ENCODE assay signal across 14 cellular contexts in the genomic region with DNA sequence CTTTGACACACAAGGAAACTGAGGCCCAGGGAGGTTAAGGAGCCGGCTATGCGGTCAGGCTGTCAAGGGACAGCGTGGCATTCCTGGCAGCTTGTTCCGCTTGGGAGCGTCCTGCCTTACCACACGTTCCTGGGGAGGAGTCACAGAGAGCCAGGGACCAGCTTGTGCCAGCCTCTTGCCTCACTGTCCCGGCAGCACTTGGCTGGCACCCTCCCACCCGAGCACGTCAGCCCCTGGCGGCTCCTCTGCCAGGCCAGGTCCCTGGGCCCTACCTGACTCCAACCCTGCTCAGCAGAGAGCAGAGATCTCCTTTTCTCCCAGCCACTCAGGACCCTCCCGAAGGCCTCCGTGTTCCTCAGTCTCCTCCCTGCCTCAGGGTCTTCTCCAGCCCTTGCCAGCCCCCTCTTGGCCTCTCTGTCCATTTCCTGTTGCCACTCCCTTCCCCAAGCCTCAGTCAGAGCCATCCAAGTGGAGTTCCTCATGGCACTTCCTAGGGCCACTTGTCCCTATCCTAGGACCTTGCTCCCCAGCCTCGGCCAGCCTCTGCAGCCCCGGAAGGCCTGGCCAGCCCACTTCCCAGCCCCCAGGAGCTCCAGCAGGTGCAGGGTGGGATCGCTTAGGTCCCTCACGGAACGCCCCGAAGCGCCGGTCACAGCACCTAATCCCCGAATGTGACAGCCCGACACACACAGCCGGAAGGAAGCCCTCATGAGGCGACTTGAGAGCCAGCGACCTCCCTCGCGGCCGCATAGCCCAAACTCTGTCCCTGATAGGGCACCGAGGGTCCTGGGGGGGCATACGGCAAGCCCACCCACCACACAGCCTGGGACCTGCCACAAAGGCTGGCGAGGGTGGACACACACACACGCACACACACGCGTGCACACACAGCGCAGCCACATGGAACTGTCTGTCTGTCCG.
DNase-seq lines count a peak whose midpoint lies in the region; ATAC-seq and TF ChIP-seq lines count a peak whose summit lies in the region.
"Had no signal": no experiment of that assay in that cellular context is flagged by ENCODE, and none has a peak within 500 bp of the region (broad histone marks: within the 10 kb centered on the region; RNA-seq: fewer than 3 reads in every experiment).

No MANE protein-coding gene starts in this region.

- TF ChIP-seq POLR2A in esophagus muscularis mucosa (IDR thresholded peaks at IDR 0.05; ENCODE audit: low read depth), result no peak
- peak in 1 of 2 donors; percentile 60 for TF ChIP-seq POLR2A in gastrocnemius medialis (IDR thresholded peaks at IDR 0.05)

- H3K4me3 ChIP-seq in esophagus muscularis mucosa (no peak overlapping the region), gastrocnemius medialis (no peak overlapping the region)
- no peak overlapping the region for H3K4me3 ChIP-seq in CD8-positive, alpha-beta T cell (ENCODE audit: low read depth, low read length)
- H3K4me3 ChIP-seq: MG63, smooth muscle cell had no signal

- H3K36me3 ChIP-seq in esophagus muscularis mucosa, result peaks cover 0 to 21% (median 11%) of the 10 kb centered on the region in 4 donors
- H3K36me3 ChIP-seq in gastrocnemius medialis, result no peaks in the 10 kb centered on the region
- no peaks in the 10 kb centered on the region for H3K36me3 ChIP-seq in CD8-positive, alpha-beta T cell (ENCODE audit: insufficient read depth, low read length)
- H3K36me3 ChIP-seq: MG63 had no signal

- H3K27me3 ChIP-seq in esophagus muscularis mucosa, result no peaks in the 10 kb centered on the region
- no peaks in the 10 kb centered on the region for H3K27me3 ChIP-seq in gastrocnemius medialis
- H3K27me3 ChIP-seq in CD8-positive, alpha-beta T cell (ENCODE audit: insufficient read depth, low read length), result no peaks in the 10 kb centered on the region
- H3K27me3 ChIP-seq: MG63 had no signal

- CTCF ChIA-PET in CD8-positive, alpha-beta T cell (lab: Charles Lee), result no interaction called here

- H3K4me1 Mint-ChIP-seq in CD8-positive, alpha-beta T cell (ENCODE audit: low read depth), result no peaks in the 10 kb centered on the region

- no peaks in the 10 kb centered on the region for H3K9me3 Mint-ChIP-seq in CD8-positive, alpha-beta T cell

- intact Hi-C loops in esophagus muscularis mucosa (cut with DNase I), result no loop called here
- intact Hi-C loops in left colon (cut with DNase I, micrococcal nuclease), result no loop called here
- intact Hi-C loops in gastrocnemius medialis (cut with DNase I; ENCODE audit: low total_unique reads), result loop anchor here (2.0 to 10.0 kb wide), 5 partner anchors 59 to 289 kb away; no protein-coding TSS in a partner anchor
- intact Hi-C loops in CD8-positive, alpha-beta T cell (cut with DNase I, micrococcal nuclease), result no loop called here

- no peak for TF ChIP-seq EP300 in esophagus muscularis mucosa (IDR thresholded peaks at IDR 0.05)

- ATAC-seq in left colon (peak; percentile 8), gastrocnemius medialis (peak; percentile 64 to 74), GM21423 (IDR thresholded peaks at IDR 0.05; ENCODE audit: unreplicated experiment) (no peak)
- no peak for ATAC-seq in CD8-positive, alpha-beta T cell

- H3K4me1 ChIP-seq in esophagus muscularis mucosa (peaks cover 72 to 95% (median 90%) of the 10 kb centered on the region in 4 donors), gastrocnemius medialis (peaks cover 61 to 81% of the 10 kb centered on the region in 2 donors)
- no peaks in the 10 kb centered on the region for H3K4me1 ChIP-seq in CD8-positive, alpha-beta T cell (ENCODE audit: insufficient read depth, low read length)

- 83% methylated on average over 22 of the region's 36 CpGs for WGBS in esophagus muscularis mucosa

- peaks cover 8% of the 10 kb centered on the region for H3K36me3 Mint-ChIP-seq in CD8-positive, alpha-beta T cell

- TF ChIP-seq CTCF in esophagus muscularis mucosa (IDR thresholded peaks at IDR 0.05) (no peak), gastrocnemius medialis (IDR thresholded peaks at IDR 0.05 in 4 of 5, conservative IDR thresholded peaks at IDR 0.05 in 1 of 5) (peak in 1 of 5 experiments; percentile 13)
- no peak for TF ChIP-seq CTCF in CD8-positive, alpha-beta T cell (IDR thresholded peaks at IDR 0.05)

- H3K27ac Mint-ChIP-seq in CD8-positive, alpha-beta T cell, result no peak overlapping the region

- in situ Hi-C loops in gastrocnemius medialis (cut with MboI; ENCODE audit: low sequenced_read_pairs in 4 of 4), result no loop called here

- peak overlapping the region; percentile 86 to 96 (median 91) for H3K27ac ChIP-seq in esophagus muscularis mucosa (replicated peaks in 1 of 4)
- H3K27ac ChIP-seq in gastrocnemius medialis, result peak overlapping the region; percentile 89 to 95 (median 92)
- H3K27ac ChIP-seq in CD8-positive, alpha-beta T cell (ENCODE audit: low read depth, low read length), result no peak overlapping the region

- POLR2A ChIA-PET in CD8-positive, alpha-beta T cell (lab: Charles Lee), result no interaction called here

- DNase-seq in HT-29 (ENCODE audit: low spot score) (peak; percentile 21), esophagus muscularis mucosa (ENCODE audit: extremely low spot score) (no peak), left colon (peak in 1 of 2 donors; percentile 67), gastrocnemius medialis (peak; percentile 92 to 97), midbrain (lab: John Stamatoyannopoulos, UW) (no peak), NCI-H82 treated with DMSO at 0.1 percent for 48 hours (lab: John Stamatoyannopoulos, UW; ENCODE audit: unreplicated experiment) (no peak)
- DNase-seq in CD8-positive, alpha-beta T cell, result no peak
- DNase-seq: activated CD4-positive, alpha-beta T cell treated with anti-CD3 and anti-CD28 coated beads, Interleukin-2, amount 50 U/mL, for 4 hours; activated effector memory CD4-positive, alpha-beta T cell treated with anti-CD3 and anti-CD28 coated beads, Interleukin-2, amount 50 U/mL, for 16 hours; foreskin melanocyte; MG63; SHP77 had no signal

- H3K9me3 ChIP-seq in esophagus muscularis mucosa (no peaks in the 10 kb centered on the region), gastrocnemius medialis (no peaks in the 10 kb centered on the region)
- no peaks in the 10 kb centered on the region for H3K9me3 ChIP-seq in CD8-positive, alpha-beta T cell (ENCODE audit: low read length)
- H3K9me3 ChIP-seq: MG63 had no signal

- H3K27me3 Mint-ChIP-seq in CD8-positive, alpha-beta T cell (ENCODE audit: low read depth), result no peaks in the 10 kb centered on the region

- no peak overlapping the region for H3K4me3 Mint-ChIP-seq in CD8-positive, alpha-beta T cell

Comparison
In these comparisons a context has a peak if more than half of its experiments do, and no peak if none do; other contexts are left out.
1. DNase-seq: peak in HT-29 (single experiment) and gastrocnemius medialis (2 of 2); none in esophagus muscularis mucosa (single experiment), midbrain (single experiment), NCI-H82 treated with DMSO at 0.1 percent for 48 hours (single experiment) and CD8-positive, alpha-beta T cell (0 of 7).
2. ATAC-seq: peak in left colon (single experiment) and gastrocnemius medialis (2 of 2); none in GM21423 (single experiment) and CD8-positive, alpha-beta T cell (single experiment).